ENCODE assay signal across 8 cellular contexts in genomic region chr16:2156025-2156848, GRCh38. TPM values are rescaled to one million over a fixed set of nuclear protein-coding genes. Genes with fewer than 3 reads are reported as not detected.
DNase-seq lines count a peak whose midpoint lies in the region; ATAC-seq, FAIRE-seq and TF ChIP-seq lines count a peak whose summit lies in the region.

No MANE protein-coding gene starts in this region.

- WGBS in mesendoderm (ENCODE audit: extremely low coverage, insufficient coverage, low lambda C conversion rate) = no CpG with 5 or more reads among the region's 41 CpGs

- H3K4me3 Mint-ChIP-seq in chondrocyte (ENCODE audit: unreplicated experiment) = peak overlapping the region; percentile 91

- peaks cover 78% of the 10 kb centered on the region for H3K79me2 ChIP-seq in mesendoderm (ENCODE audit: control insufficient read depth, insufficient read depth, low read length)

- ATAC-seq in Panc1 = no peak
- no peak for ATAC-seq in HG03521 (IDR thresholded peaks at IDR 0.05; ENCODE audit: unreplicated experiment)

- H3K27me3 Mint-ChIP-seq in chondrocyte (ENCODE audit: low read depth) = no peaks in the 10 kb centered on the region

- no peaks in the 10 kb centered on the region for H3K27me3 ChIP-seq in Panc1 (ENCODE audit: control insufficient read depth, insufficient read depth, low read length)
- H3K27me3 ChIP-seq in mesendoderm (ENCODE audit: insufficient read depth, low read length, poor library complexity) = no peaks in the 10 kb centered on the region

- H3K27ac Mint-ChIP-seq in chondrocyte (ENCODE audit: unreplicated experiment) = peak overlapping the region; percentile 89

- no TSS peak for BruUV-seq in Panc1 (replicated peaks; lab: Mats Ljungman, UMichigan)

- H3K79me1 ChIP-seq in mesendoderm (ENCODE audit: low read length) = peaks cover 16% of the 10 kb centered on the region

- peak overlapping the region; percentile 98 for H3K56ac ChIP-seq in mesendoderm (ENCODE audit: low read length)

- H3K4me3 ChIP-seq in Panc1 (ENCODE audit: low read depth in 2 of 2, low read length in 2 of 2) (peak overlapping the region; percentile 98 to 99), mesendoderm (ENCODE audit: low read length) (peak overlapping the region; percentile 96)

- H3K18ac ChIP-seq in mesendoderm (ENCODE audit: low read length) = peak overlapping the region; percentile 24

- POLR2A ChIA-PET in Panc1 (lab: Charles Lee) = interaction anchor here (0.6 to 0.9 kb wide), 3 partner anchors 41 to 140 kb away, joined by 3 to 9 read pairs (median 3); partner anchors contain the start of gene ECI1

- peaks cover 71% of the 10 kb centered on the region for H3K4me1 Mint-ChIP-seq in chondrocyte (ENCODE audit: low read depth)

- no peak overlapping the region for H2AK5ac ChIP-seq in mesendoderm (ENCODE audit: low read length)

- in situ Hi-C loops in Panc1 (cut with HindIII; ENCODE audit: low pct_unique_long_range_greater_than_20kb, low sequenced_read_pairs) = no loop called here

- H2BK5ac ChIP-seq in mesendoderm (ENCODE audit: low read length) = peak overlapping the region; percentile 75

- H3K9me3 ChIP-seq in Panc1 (ENCODE audit: control insufficient read depth, insufficient read depth, low read depth, low read length) = no peaks in the 10 kb centered on the region

- peak overlapping the region; percentile 99 for H3K9ac ChIP-seq in mesendoderm (ENCODE audit: low read length)

- intact Hi-C loops in Panc1 (cut with micrococcal nuclease; ENCODE audit: unreplicated experiment) = no loop called here

- FAIRE-seq in urothelium cell line (lab: Jason Lieb, UNC) = no peak

- DNase-seq in NCI-H146 treated with DMSO at 0.1 percent for 48 hours (lab: John Stamatoyannopoulos, UW; ENCODE audit: unreplicated experiment) (peak; percentile 14), NCI-H146 (lab: John Stamatoyannopoulos, UW) (no peak), Panc1 (ENCODE audit: low read depth, low spot score) (no peak), chondrocyte (ENCODE audit: low spot score) (no peak), mesendoderm (peak; percentile 59), urothelium cell line (ENCODE audit: low spot score) (peak; percentile 18), D341Med (ENCODE audit: low spot score) (no peak)

- H4K5ac ChIP-seq in mesendoderm (ENCODE audit: low read length) = no peak overlapping the region

- H3K4ac ChIP-seq in mesendoderm (ENCODE audit: low read depth, low read length) = peak overlapping the region; percentile 23

- H3K36me3 Mint-ChIP-seq in chondrocyte (ENCODE audit: low read depth) = peaks cover 3% of the 10 kb centered on the region

- no peak overlapping the region for H4K8ac ChIP-seq in mesendoderm (ENCODE audit: low read depth, low read length)

- no peak overlapping the region for H2BK120ac ChIP-seq in mesendoderm (ENCODE audit: low read depth, low read length)

- peak overlapping the region; percentile 95 for H3K4me2 ChIP-seq in mesendoderm (ENCODE audit: low read length)

- H3K36me3 ChIP-seq in Panc1 (ENCODE audit: control insufficient read depth, insufficient read depth, low read length) (peaks cover 15% of the 10 kb centered on the region; the same call in 1 of the 2 replicates), mesendoderm (ENCODE audit: control insufficient read depth, insufficient read depth, low read length) (peaks cover 12% of the 10 kb centered on the region)

- H3K23ac ChIP-seq in mesendoderm (ENCODE audit: low read length) = peak overlapping the region; percentile 69

- no peak overlapping the region for H2BK15ac ChIP-seq in mesendoderm (replicated peaks; ENCODE audit: low read depth)

- CTCF ChIA-PET in Panc1 (lab: Charles Lee) = no interaction called here

- no peak for TF ChIP-seq CTCF in Panc1 (IDR thresholded peaks at IDR 0.05)
- no peak for TF ChIP-seq CTCF in chondrocyte (IDR thresholded peaks at IDR 0.05)

- H3K4me1 ChIP-seq in Panc1 (ENCODE audit: control insufficient read depth, insufficient read depth, low read length) (peaks cover 48% of the 10 kb centered on the region), mesendoderm (ENCODE audit: control insufficient read depth, low read depth, low read length) (peaks cover 7% of the 10 kb centered on the region)

- H3K27ac ChIP-seq in Panc1 (ENCODE audit: low read length) (peak overlapping the region; percentile 87), mesendoderm (ENCODE audit: low read depth, low read length) (peak overlapping the region; percentile 42)

- H3K9me3 Mint-ChIP-seq in chondrocyte (ENCODE audit: low read depth) = no peaks in the 10 kb centered on the region

RNA-seq across cellular contexts. Expression of gene TRAF7, which starts 0.7 kb away (rescaled TPM):
- 108 TPM for total RNA-seq in Panc1 (2021; ENCODE audit: unreplicated experiment)
- polyA plus RNA-seq in Panc1 (2012; ENCODE audit: insufficient read length) = 116 TPM
- total RNA-seq in chondrocyte = 62.1 to 71.3 TPM (median 63.4 TPM) in 3 replicates
- 124 TPM for polyA plus RNA-seq in mesendoderm (2013, experiment 1 of 2)
- polyA plus RNA-seq in mesendoderm (2013, experiment 2 of 2) = 126 TPM

RNA-seq across cellular contexts. Expression of gene RAB26, which starts 7.8 kb away (rescaled TPM):
- 92.2 TPM for total RNA-seq in Panc1 (2021; ENCODE audit: unreplicated experiment)
- 136 TPM for polyA plus RNA-seq in Panc1 (2012; ENCODE audit: insufficient read length)
- 0.28 to 1.1 TPM (median 0.80 TPM) in 3 replicates for total RNA-seq in chondrocyte
- polyA plus RNA-seq in mesendoderm (2013, experiment 1 of 2) = 1.9 TPM
- polyA plus RNA-seq in mesendoderm (2013, experiment 2 of 2) = 1.3 TPM

RNA-seq across cellular contexts. Expression of gene PKD1, which starts 20.5 kb away (rescaled TPM):
- total RNA-seq in Panc1 (2021; ENCODE audit: unreplicated experiment) (279 TPM), chondrocyte (131 to 230 TPM (median 216 TPM) in 3 replicates)
- 412 TPM for polyA plus RNA-seq in Panc1 (2012; ENCODE audit: insufficient read length)
- polyA plus RNA-seq in mesendoderm (2013, experiment 1 of 2) = 15.0 TPM
- 15.3 TPM for polyA plus RNA-seq in mesendoderm (2013, experiment 2 of 2)

RNA-seq across cellular contexts. Expression of gene CASKIN1, which starts 40.2 kb away (rescaled TPM):
- total RNA-seq in Panc1 (2021; ENCODE audit: unreplicated experiment) = 4.5 TPM
- 2.8 TPM for polyA plus RNA-seq in Panc1 (2012; ENCODE audit: insufficient read length)
- total RNA-seq in chondrocyte = 1.3 to 3.6 TPM (median 2.3 TPM) in 3 replicates
- polyA plus RNA-seq in mesendoderm (2013, experiment 1 of 2) = 0.24 TPM
- polyA plus RNA-seq in mesendoderm (2013, experiment 2 of 2) = 1.1 TPM

RNA-seq across cellular contexts. Expression of gene MLST8, which starts 49.0 kb away (rescaled TPM):
- total RNA-seq in Panc1 (2021; ENCODE audit: unreplicated experiment) (91.1 TPM), chondrocyte (37.1 to 41.4 TPM (median 39.3 TPM) in 3 replicates)
- polyA plus RNA-seq in Panc1 (2012; ENCODE audit: insufficient read length) = 129 TPM
- polyA plus RNA-seq in mesendoderm (2013, experiment 1 of 2) = 48.7 TPM
- polyA plus RNA-seq in mesendoderm (2013, experiment 2 of 2) = 49.1 TPM

Comparison
In these comparisons a context has a peak if more than half of its experiments do, and no peak if none do; other contexts are left out.
1. DNase-seq: peak in NCI-H146 treated with DMSO at 0.1 percent for 48 hours (single experiment), mesendoderm (single experiment) and urothelium cell line (single experiment); none in NCI-H146 (single experiment), Panc1 (single experiment), chondrocyte (single experiment) and D341Med (single experiment).
2. RNA of gene RAB26, which starts 7.8 kb away (total RNA-seq): 92.2 TPM in Panc1 (single experiment); 0.28 to 1.1 TPM in chondrocyte; every median in the first group is over 10 times any median in the second.